9 cellular contexts compared by ENCODE assay signal in genomic region chr20:24100370-24101011, GRCh38.
A peak's percentile ranks its signal among the peaks of the same experiment; 100 is the strongest.
DNase-seq lines count a peak whose midpoint lies in the region; ATAC-seq and TF ChIP-seq lines count a peak whose summit lies in the region.
"Had no signal": no experiment of that assay in that cellular context is flagged by ENCODE, and none has a peak within 500 bp of the region (broad histone marks: within the 10 kb centered on the region; RNA-seq: fewer than 3 reads in every experiment).

No MANE protein-coding gene starts in this region.

- H2AFZ ChIP-seq in KMS-11 (ENCODE audit: low read depth): no peak overlapping the region

- ATAC-seq in GM21390 (IDR thresholded peaks at IDR 0.05; ENCODE audit: unreplicated experiment) (peak; percentile 72), right cardiac atrium (peak; percentile 86)
- peak; percentile 85 to 90 for ATAC-seq in activated naive CD4-positive, alpha-beta T cell treated with anti-CD3 and anti-CD28 coated beads, Interleukin-2, amount 50 U/mL, for 72 hours

- H3K36me3 Mint-ChIP-seq in activated naive CD4-positive, alpha-beta T cell treated with anti-CD3 and anti-CD28 coated beads, Interleukin-2, amount 50 U/mL, for 72 hours: no peaks in the 10 kb centered on the region

- H3K4me1 ChIP-seq in KMS-11 (ENCODE audit: low read depth, poor library complexity, severe bottlenecking) (peaks cover 5% of the 10 kb centered on the region), right cardiac atrium (ENCODE audit: control insufficient read depth, insufficient read depth, low read length) (no peaks in the 10 kb centered on the region)

- H3K36me3 ChIP-seq in KMS-11 (ENCODE audit: insufficient read depth): no peaks in the 10 kb centered on the region

- 13% methylated on average over 5 of the region's 5 CpGs for WGBS in right cardiac atrium

- no peaks in the 10 kb centered on the region for H4K20me1 ChIP-seq in KMS-11 (ENCODE audit: insufficient read depth)

- H3K4me3 ChIP-seq in KMS-11 (IDR thresholded peaks at IDR 0.05; ENCODE audit: insufficient read depth, low read depth, low read length): no peak overlapping the region
- H3K4me3 ChIP-seq in right cardiac atrium (ENCODE audit: low read length): no peak overlapping the region
- H3K4me3 ChIP-seq: SK-N-MC had no signal

- in situ Hi-C loops in SK-MEL-5 (cut with HindIII; ENCODE audit: low pct_unique_long_range_greater_than_20kb, low sequenced_read_pairs): no loop called here

- peak overlapping the region; percentile 46 to 94 for H3K27ac Mint-ChIP-seq in activated naive CD4-positive, alpha-beta T cell treated with anti-CD3 and anti-CD28 coated beads, Interleukin-2, amount 50 U/mL, for 72 hours

- intact Hi-C loops in right cardiac atrium (cut with DNase I): no loop called here

- no peak overlapping the region for H3K4me2 ChIP-seq in KMS-11

- H3K27ac ChIP-seq in KMS-11 (no peak overlapping the region), right cardiac atrium (ENCODE audit: low read length) (no peak overlapping the region)
- H3K27ac ChIP-seq: SK-N-MC had no signal

- H3K27me3 ChIP-seq in KMS-11 (ENCODE audit: insufficient read depth, low read depth): no peaks in the 10 kb centered on the region
- no peaks in the 10 kb centered on the region for H3K27me3 ChIP-seq in right cardiac atrium (ENCODE audit: control insufficient read depth, insufficient read depth)

- no peak overlapping the region for H3K9ac ChIP-seq in KMS-11

- H3K79me2 ChIP-seq in KMS-11 (ENCODE audit: insufficient read depth, low read depth): no peaks in the 10 kb centered on the region

- no peaks in the 10 kb centered on the region for H3K9me3 ChIP-seq in right cardiac atrium (ENCODE audit: control insufficient read depth, low read length)

- TF ChIP-seq CTCF in KMS-11 (conservative IDR thresholded peaks at IDR 0.05; ENCODE audit: low read depth, low read length): peak; percentile 79

- DNase-seq in D341Med (ENCODE audit: low spot score): peak; percentile 64
- DNase-seq in SK-MEL-5 (ENCODE audit: low read depth, low spot score): peak; percentile 82
- peak; percentile 48 to 57 for DNase-seq in activated naive CD4-positive, alpha-beta T cell treated with anti-CD3 and anti-CD28 coated beads, Interleukin-2, amount 50 U/mL, for 72 hours (ENCODE audit: low spot score in 2 of 2)
- DNase-seq in right cardiac atrium: peak; percentile 31 to 50 (median 44)
- DNase-seq in stimulated activated CD4-positive, alpha-beta T cell treated with anti-CD3 and anti-CD28 coated beads, Interleukin-1b, Interleukin-23, amount 100 ng/mL, for 1 hour (ENCODE audit: low read depth in 2 of 2): peak; percentile 10 to 18
- DNase-seq in NCI-H128 (lab: John Stamatoyannopoulos, UW; ENCODE audit: unreplicated experiment): no peak

- H3K9me3 Mint-ChIP-seq in activated naive CD4-positive, alpha-beta T cell treated with anti-CD3 and anti-CD28 coated beads, Interleukin-2, amount 50 U/mL, for 72 hours: no peaks in the 10 kb centered on the region
